ENCODE assay signal across 26 cellular contexts in genomic region chr2:137316075-137316474, GRCh38.
"Had no signal": no experiment of that assay in that cellular context is flagged by ENCODE, and none has a peak within 500 bp of the region (broad histone marks: within the 10 kb centered on the region; RNA-seq: fewer than 3 reads in every experiment).

No MANE protein-coding gene starts in this region.

- H3K79me2 ChIP-seq: hepatocyte had no signal

- H3K36me3 ChIP-seq: gastroesophageal sphincter, heart left ventricle, lower lobe of right lung, pancreas, right lobe of liver, suprapubic skin had no signal

- H3K27me3 ChIP-seq: foreskin keratinocyte, gastroesophageal sphincter, heart left ventricle, hepatocyte, pancreas, right lobe of liver, suprapubic skin had no signal

- H3K4me2 ChIP-seq: hepatocyte, smooth muscle cell had no signal

- H3K4me3 Mint-ChIP-seq: endodermal cell; natural killer cell; stimulated activated naive CD8-positive, alpha-beta T cell treated with anti-CD3 and anti-CD28 coated beads, Interleukin-15, amount 100 ng/mL, for 72 hours had no signal

- H3K27me3 Mint-ChIP-seq: progenitor cell of endocrine pancreas; stimulated activated naive CD8-positive, alpha-beta T cell treated with anti-CD3 and anti-CD28 coated beads, Interleukin-15, amount 100 ng/mL, for 72 hours had no signal

- H3K9me3 ChIP-seq: pancreas, right lobe of liver, suprapubic skin had no signal

- H3K36me3 Mint-ChIP-seq: natural killer cell had no signal

- H3K4me1 ChIP-seq: foreskin keratinocyte, gastroesophageal sphincter, heart left ventricle, lower lobe of right lung, pancreas, right lobe of liver, suprapubic skin had no signal

- DNase-seq: dorsolateral prefrontal cortex; effector CD8-positive, alpha-beta T cell; endodermal cell; foreskin keratinocyte; heart left ventricle; kidney glomerular epithelial cell; left ventricle myocardium superior; lower lobe of right lung; natural killer cell; pancreas; right lobe of liver; stimulated activated CD4-positive, alpha-beta T cell treated with anti-CD3 and anti-CD28 coated beads, Interleukin-12 subunit alpha, Interleukin-12 subunit beta, amount 100 ng/mL, for 4 hours; stimulated activated CD4-positive, alpha-beta T cell treated with anti-CD3 and anti-CD28 coated beads, Interleukin-1b, Interleukin-23, amount 100 ng/mL, for 48 hours; stimulated activated CD4-positive, alpha-beta T cell treated with anti-CD3 and anti-CD28 coated beads, Interleukin-4, amount 100 ng/mL, for 1 hour; stimulated activated CD8-positive, alpha-beta memory T cell treated with anti-CD3 and anti-CD28 coated beads, Interleukin-4, amount 100 ng/mL, for 48 hours; stimulated activated naive CD4-positive, alpha-beta T cell; stimulated activated naive CD8-positive, alpha-beta T cell treated with anti-CD3 and anti-CD28 coated beads, Interleukin-15, amount 100 ng/mL, for 72 hours; trophoblast cell had no signal

- H3K27ac Mint-ChIP-seq: endodermal cell; natural killer cell; progenitor cell of endocrine pancreas; stimulated activated naive CD8-positive, alpha-beta T cell treated with anti-CD3 and anti-CD28 coated beads, Interleukin-15, amount 100 ng/mL, for 72 hours had no signal

- H3K4me1 Mint-ChIP-seq: endodermal cell; natural killer cell; stimulated activated naive CD8-positive, alpha-beta T cell treated with anti-CD3 and anti-CD28 coated beads, Interleukin-15, amount 100 ng/mL, for 72 hours had no signal

- H2AFZ ChIP-seq: hepatocyte had no signal

- H3K4me3 ChIP-seq: dorsolateral prefrontal cortex, gastroesophageal sphincter, heart left ventricle, hepatocyte, lower lobe of right lung, pancreas, right lobe of liver, smooth muscle cell, suprapubic skin had no signal

- FAIRE-seq: colon, islet of Langerhans, pancreas had no signal

- H3K27ac ChIP-seq: dorsolateral prefrontal cortex, epithelial cell of prostate, foreskin keratinocyte, gastroesophageal sphincter, heart left ventricle, hepatocyte, lower lobe of right lung, pancreas, right lobe of liver, suprapubic skin had no signal
